ENCODE assay signal across 9 cellular contexts in genomic region chr6:166951670-166952060, GRCh38. TPM values are rescaled to one million over a fixed set of nuclear protein-coding genes. Genes with fewer than 3 reads are reported as not detected.
A peak's percentile ranks its signal among the peaks of the same experiment; 100 is the strongest.
DNase-seq lines count a peak whose midpoint lies in the region; ATAC-seq, FAIRE-seq and TF ChIP-seq lines count a peak whose summit lies in the region.
"Had no signal": no experiment of that assay in that cellular context is flagged by ENCODE, and none has a peak within 500 bp of the region (broad histone marks: within the 10 kb centered on the region; RNA-seq: fewer than 3 reads in every experiment).

No MANE protein-coding gene starts in this region.

- H3K27ac Mint-ChIP-seq in activated CD4-positive, alpha-beta T cell treated with anti-CD3 and anti-CD28 coated beads for 36 hours = peak overlapping the region; percentile 95
- H3K27ac Mint-ChIP-seq in IgD-negative memory B cell (peak overlapping the region; percentile 97 to 98 (median 97)), neural crest cell (ENCODE audit: unreplicated experiment) (no peak overlapping the region), glutamatergic neuron (ENCODE audit: unreplicated experiment) (no peak overlapping the region)
- H3K27ac Mint-ChIP-seq in activated T-helper 2 cell treated with anti-CD3 and anti-CD28 coated beads, Interferon-gamma antibody, Interleukin-2, Interleukin-4, amounts not matched to agents 10 μg/mL and 5 μg/mL and 100 μg/mL, durations not matched to agents 14 hours and 24 hours and 36 hours = peak overlapping the region; percentile 86

- ATAC-seq in activated CD4-positive, alpha-beta T cell treated with anti-CD3 and anti-CD28 coated beads for 36 hours = no peak

- CTCF ChIA-PET in activated CD4-positive, alpha-beta T cell treated with anti-CD3 and anti-CD28 coated beads for 36 hours (lab: Charles Lee) = interaction anchor here (0.6 to 2.1 kb wide), 4 partner anchors 9 to 778 kb away, joined by 3 to 11 read pairs (median 4); no protein-coding TSS in a partner anchor

- intact Hi-C loops in activated CD4-positive, alpha-beta T cell treated with anti-CD3 and anti-CD28 coated beads for 36 hours (cut with DNase I, micrococcal nuclease) = loop anchor here (1.0 to 5.0 kb wide), 9 partner anchors 8 to 609 kb away; partner anchors contain the start of genes CEP43 (in 1 of the 2) and SFT2D1 (in 1 of the 2)
- intact Hi-C loops in activated T-helper 2 cell treated with anti-CD3 and anti-CD28 coated beads, Interferon-gamma antibody, Interleukin-2, Interleukin-4, amounts not matched to agents 10 μg/mL and 5 μg/mL and 100 μg/mL, durations not matched to agents 14 hours and 24 hours and 36 hours (cut with micrococcal nuclease) = loop anchor here (1.0 to 10.0 kb wide), 11 partner anchors 9 to 1333 kb away; partner anchors contain the start of genes CEP43, RPS6KA2 and SFT2D1

- H3K9me3 Mint-ChIP-seq in activated CD4-positive, alpha-beta T cell treated with anti-CD3 and anti-CD28 coated beads for 36 hours (ENCODE audit: low read depth) = no peaks in the 10 kb centered on the region
- H3K9me3 Mint-ChIP-seq in IgD-negative memory B cell (no peaks in the 10 kb centered on the region), neural crest cell (peaks cover 8% of the 10 kb centered on the region), glutamatergic neuron (ENCODE audit: unreplicated experiment) (peaks cover 6% of the 10 kb centered on the region)
- H3K9me3 Mint-ChIP-seq in activated T-helper 2 cell treated with anti-CD3 and anti-CD28 coated beads, Interferon-gamma antibody, Interleukin-2, Interleukin-4, amounts not matched to agents 10 μg/mL and 5 μg/mL and 100 μg/mL, durations not matched to agents 14 hours and 24 hours and 36 hours = no peaks in the 10 kb centered on the region

- FAIRE-seq in GM19239 (lab: Jason Lieb, UNC) = no peak
- FAIRE-seq: A549 had no signal

- TF ChIP-seq CTCF in neural crest cell (conservative IDR thresholded peaks at IDR 0.05) (no peak), glutamatergic neuron (IDR thresholded peaks at IDR 0.05; ENCODE audit: partially characterized antibody, unreplicated experiment) (no peak)

- no peaks in the 10 kb centered on the region for H3K27me3 Mint-ChIP-seq in activated CD4-positive, alpha-beta T cell treated with anti-CD3 and anti-CD28 coated beads for 36 hours
- H3K27me3 Mint-ChIP-seq in IgD-negative memory B cell = no peaks in the 10 kb centered on the region
- H3K27me3 Mint-ChIP-seq in activated T-helper 2 cell treated with anti-CD3 and anti-CD28 coated beads, Interferon-gamma antibody, Interleukin-2, Interleukin-4, amounts not matched to agents 10 μg/mL and 5 μg/mL and 100 μg/mL, durations not matched to agents 14 hours and 24 hours and 36 hours (ENCODE audit: low read depth) = no peaks in the 10 kb centered on the region
- H3K27me3 Mint-ChIP-seq in neural crest cell (ENCODE audit: low read depth) = peaks cover 6% of the 10 kb centered on the region
- peaks cover 9% of the 10 kb centered on the region for H3K27me3 Mint-ChIP-seq in glutamatergic neuron (ENCODE audit: unreplicated experiment)

- peaks cover 43% of the 10 kb centered on the region for H3K36me3 Mint-ChIP-seq in activated CD4-positive, alpha-beta T cell treated with anti-CD3 and anti-CD28 coated beads for 36 hours (ENCODE audit: low read depth)
- H3K36me3 Mint-ChIP-seq in IgD-negative memory B cell (peaks cover 8% of the 10 kb centered on the region), neural crest cell (ENCODE audit: low read depth) (peaks cover 11% of the 10 kb centered on the region), glutamatergic neuron (ENCODE audit: unreplicated experiment) (peaks cover 9% of the 10 kb centered on the region)
- peaks cover 42% of the 10 kb centered on the region for H3K36me3 Mint-ChIP-seq in activated T-helper 2 cell treated with anti-CD3 and anti-CD28 coated beads, Interferon-gamma antibody, Interleukin-2, Interleukin-4, amounts not matched to agents 10 μg/mL and 5 μg/mL and 100 μg/mL, durations not matched to agents 14 hours and 24 hours and 36 hours (ENCODE audit: low read depth)

- H3K4me3 Mint-ChIP-seq in activated CD4-positive, alpha-beta T cell treated with anti-CD3 and anti-CD28 coated beads for 36 hours = peak overlapping the region; percentile 27
- H3K4me3 Mint-ChIP-seq in IgD-negative memory B cell = peak overlapping the region in 3 of 4 donors; percentile 93 to 98 (median 98)
- H3K4me3 Mint-ChIP-seq in activated T-helper 2 cell treated with anti-CD3 and anti-CD28 coated beads, Interferon-gamma antibody, Interleukin-2, Interleukin-4, amounts not matched to agents 10 μg/mL and 5 μg/mL and 100 μg/mL, durations not matched to agents 14 hours and 24 hours and 36 hours (ENCODE audit: low read depth) = peak overlapping the region; percentile 40
- H3K4me3 Mint-ChIP-seq in neural crest cell = peak overlapping the region; percentile 55
- H3K4me3 Mint-ChIP-seq in glutamatergic neuron (ENCODE audit: unreplicated experiment) = no peak overlapping the region

- peaks cover 63% of the 10 kb centered on the region for H3K4me1 Mint-ChIP-seq in activated CD4-positive, alpha-beta T cell treated with anti-CD3 and anti-CD28 coated beads for 36 hours
- peaks cover 21 to 58% (median 54%) of the 10 kb centered on the region in 3 donors for H3K4me1 Mint-ChIP-seq in IgD-negative memory B cell
- H3K4me1 Mint-ChIP-seq in activated T-helper 2 cell treated with anti-CD3 and anti-CD28 coated beads, Interferon-gamma antibody, Interleukin-2, Interleukin-4, amounts not matched to agents 10 μg/mL and 5 μg/mL and 100 μg/mL, durations not matched to agents 14 hours and 24 hours and 36 hours (ENCODE audit: low read depth) = peaks cover 54% of the 10 kb centered on the region
- H3K4me1 Mint-ChIP-seq in neural crest cell = peaks cover 30% of the 10 kb centered on the region
- H3K4me1 Mint-ChIP-seq in glutamatergic neuron (ENCODE audit: low read depth, unreplicated experiment) = peaks cover 13% of the 10 kb centered on the region

- POLR2A ChIA-PET in activated CD4-positive, alpha-beta T cell treated with anti-CD3 and anti-CD28 coated beads for 36 hours (lab: Charles Lee) = interaction anchor here (0.6 to 0.7 kb wide), 3 partner anchors 10 to 196 kb away, joined by 3 to 5 read pairs (median 3); no protein-coding TSS in a partner anchor

- DNase-seq in activated CD4-positive, alpha-beta T cell treated with anti-CD3 and anti-CD28 coated beads for 36 hours = no peak
- no peak for DNase-seq in activated CD4-positive, alpha-beta T cell treated with anti-CD3 and anti-CD28 coated beads, Interleukin-2, amount 50 U/mL, for 4 hours
- no peak for DNase-seq in activated T-helper 2 cell treated with anti-CD3 and anti-CD28 coated beads, Interferon-gamma antibody, Interleukin-2, Interleukin-4, amounts not matched to agents 10 μg/mL and 5 μg/mL and 100 μg/mL, durations not matched to agents 14 hours and 24 hours and 36 hours (ENCODE audit: low spot score)
- DNase-seq in neural crest cell (ENCODE audit: low read depth, low spot score) = no peak
- DNase-seq in NCI-H524 (lab: John Stamatoyannopoulos, UW) = no peak
- no peak for DNase-seq in glutamatergic neuron
- DNase-seq in GM19239 (ENCODE audit: insufficient read length, low spot score) = no peak

RNA-seq across cellular contexts. Expression of gene RNASET2, which starts 4.7 kb away (rescaled TPM):
- 10 to 100 TPM; 68.7 to 85.2 TPM for total RNA-seq in activated CD4-positive, alpha-beta T cell treated with anti-CD3 and anti-CD28 coated beads for 36 hours
- 708 TPM for polyA plus RNA-seq in IgD-negative memory B cell
- 53.4 and 56.2 TPM in 2 replicates for total RNA-seq in activated T-helper 2 cell treated with anti-CD3 and anti-CD28 coated beads, Interferon-gamma antibody, Interleukin-2, Interleukin-4, amounts not matched to agents 10 μg/mL and 5 μg/mL and 100 μg/mL, durations not matched to agents 14 hours and 24 hours and 36 hours
- 15.3 and 17.7 TPM in 2 replicates for total RNA-seq in neural crest cell
- total RNA-seq in glutamatergic neuron (ENCODE audit: unreplicated experiment) = 2.2 TPM

RNA-seq across cellular contexts. Expression of gene CEP43, which starts 47.5 kb away (rescaled TPM):
- total RNA-seq in activated CD4-positive, alpha-beta T cell treated with anti-CD3 and anti-CD28 coated beads for 36 hours = 10 to 100 TPM; 19.9 to 20.0 TPM
- 4.4 TPM for polyA plus RNA-seq in IgD-negative memory B cell
- total RNA-seq in activated T-helper 2 cell treated with anti-CD3 and anti-CD28 coated beads, Interferon-gamma antibody, Interleukin-2, Interleukin-4, amounts not matched to agents 10 μg/mL and 5 μg/mL and 100 μg/mL, durations not matched to agents 14 hours and 24 hours and 36 hours = 15.9 and 18.1 TPM in 2 replicates
- 36.5 and 42.2 TPM in 2 replicates for total RNA-seq in neural crest cell
- total RNA-seq in glutamatergic neuron (ENCODE audit: unreplicated experiment) = 12.1 TPM

Comparison
In these comparisons a context has a peak if more than half of its experiments do, and no peak if none do; other contexts are left out.
1. H3K27ac Mint-ChIP-seq: peak in activated CD4-positive, alpha-beta T cell treated with anti-CD3 and anti-CD28 coated beads for 36 hours (single experiment), IgD-negative memory B cell (3 of 3) and activated T-helper 2 cell treated with anti-CD3 and anti-CD28 coated beads, Interferon-gamma antibody, Interleukin-2, Interleukin-4, amounts not matched to agents 10 μg/mL and 5 μg/mL and 100 μg/mL, durations not matched to agents 14 hours and 24 hours and 36 hours (single experiment); none in neural crest cell (single experiment) and glutamatergic neuron (single experiment).